Comparison of ENCODE assay signal across 30 cellular contexts in genomic region chr11:134940441-134941125, GRCh38.
"Had no signal": no experiment of that assay in that cellular context is flagged by ENCODE, and none has a peak within 500 bp of the region (broad histone marks: within the 10 kb centered on the region; RNA-seq: fewer than 3 reads in every experiment).

No MANE protein-coding gene starts in this region.

- ATAC-seq: activated CD4-positive, alpha-beta T cell treated with anti-CD3 and anti-CD28 coated beads for 36 hours; activated CD8-positive, alpha-beta memory T cell treated with anti-CD3 and anti-CD28 coated beads, Interleukin-2, amount 10 ng/mL, durations not matched to agents 7 days and 5 days; activated CD8-positive, alpha-beta T cell treated with anti-CD3 and anti-CD28 coated beads, Interleukin-2, amount 10 ng/mL, durations not matched to agents 7 days and 5 days; activated naive CD8-positive, alpha-beta T cell treated with anti-CD3 and anti-CD28 coated beads, Interleukin-2, amount 50 U/mL, for 24 hours; body of pancreas; effector memory CD8-positive, alpha-beta T cell; gastroesophageal sphincter; T-cell had no signal

- H3K9me3 Mint-ChIP-seq: activated CD4-positive, alpha-beta memory T cell treated with anti-CD3 and anti-CD28 coated beads for 36 hours; activated CD4-positive, alpha-beta T cell treated with anti-CD3 and anti-CD28 coated beads, Interleukin-2, amount 10 ng/mL, durations not matched to agents 24 days and 14 days; activated naive CD4-positive, alpha-beta T cell treated with anti-CD3 and anti-CD28 coated beads for 36 hours; activated naive CD4-positive, alpha-beta T cell treated with anti-CD3 and anti-CD28 coated beads, Interleukin-2, amount 50 U/mL, for 24 hours; activated naive CD8-positive, alpha-beta T cell treated with anti-CD3 and anti-CD28 coated beads for 36 hours; activated naive CD8-positive, alpha-beta T cell treated with anti-CD3 and anti-CD28 coated beads, Interleukin-2, amount 50 U/mL, for 24 hours; activated T-helper 1 cell treated with anti-CD3 and anti-CD28 coated beads, Interleukin-12 subunit alpha, Interleukin-12 subunit beta, Interleukin-2, Interleukin-4 antibody, amounts not matched to agents 30 ng/mL and 10 ng/mL and 1 ng/mL, durations not matched to agents 14 hours and 24 hours and 36 hours; activated T-helper 2 cell treated with anti-CD3 and anti-CD28 coated beads, Interferon-gamma antibody, Interleukin-2, Interleukin-4, amounts not matched to agents 10 μg/mL and 5 μg/mL and 100 μg/mL, durations not matched to agents 14 hours and 24 hours and 36 hours; effector memory CD8-positive, alpha-beta T cell; T-cell; T-helper 1 cell treated with Interleukin-12 subunit alpha and Interleukin-12 subunit beta and Interleukin-4 antibody, amounts not matched to agents 30 μg/mL and 1 μg/mL, for 36 hours had no signal

- H3K4me3 Mint-ChIP-seq: activated CD4-positive, alpha-beta memory T cell treated with anti-CD3 and anti-CD28 coated beads for 36 hours; activated CD4-positive, alpha-beta T cell treated with anti-CD3 and anti-CD28 coated beads for 36 hours; activated CD4-positive, alpha-beta T cell treated with anti-CD3 and anti-CD28 coated beads, Interleukin-2, amount 10 ng/mL, durations not matched to agents 24 days and 14 days; activated CD8-positive, alpha-beta memory T cell treated with anti-CD3 and anti-CD28 coated beads, Interleukin-2, amount 10 ng/mL, durations not matched to agents 7 days and 5 days; activated CD8-positive, alpha-beta T cell treated with anti-CD3 and anti-CD28 coated beads, Interleukin-2, amount 10 ng/mL, durations not matched to agents 7 days and 5 days; activated naive CD4-positive, alpha-beta T cell treated with anti-CD3 and anti-CD28 coated beads for 36 hours; activated naive CD4-positive, alpha-beta T cell treated with anti-CD3 and anti-CD28 coated beads, Interleukin-2, amount 50 U/mL, for 24 hours; activated naive CD8-positive, alpha-beta T cell treated with anti-CD3 and anti-CD28 coated beads for 36 hours; activated naive CD8-positive, alpha-beta T cell treated with anti-CD3 and anti-CD28 coated beads, Interleukin-2, amount 50 U/mL, for 24 hours; activated T-helper 1 cell treated with anti-CD3 and anti-CD28 coated beads, Interleukin-12 subunit alpha, Interleukin-12 subunit beta, Interleukin-2, Interleukin-4 antibody, amounts not matched to agents 30 ng/mL and 10 ng/mL and 1 ng/mL, durations not matched to agents 14 hours and 24 hours and 36 hours; effector memory CD8-positive, alpha-beta T cell; T-cell; T-helper 1 cell treated with Interleukin-12 subunit alpha and Interleukin-12 subunit beta and Interleukin-4 antibody, amounts not matched to agents 30 μg/mL and 1 μg/mL, for 36 hours had no signal

- H3K4me1 ChIP-seq: adrenal gland, body of pancreas, esophagus squamous epithelium, gastroesophageal sphincter had no signal

- H3K36me3 ChIP-seq: adrenal gland, esophagus squamous epithelium, gastroesophageal sphincter had no signal

- H3K27ac Mint-ChIP-seq: activated CD4-positive, alpha-beta memory T cell treated with anti-CD3 and anti-CD28 coated beads for 36 hours; activated CD4-positive, alpha-beta T cell treated with anti-CD3 and anti-CD28 coated beads for 36 hours; activated CD4-positive, alpha-beta T cell treated with anti-CD3 and anti-CD28 coated beads, Interleukin-2, amount 10 ng/mL, durations not matched to agents 24 days and 14 days; activated CD8-positive, alpha-beta memory T cell treated with anti-CD3 and anti-CD28 coated beads, Interleukin-2, amount 10 ng/mL, durations not matched to agents 7 days and 5 days; activated CD8-positive, alpha-beta T cell treated with anti-CD3 and anti-CD28 coated beads, Interleukin-2, amount 10 ng/mL, durations not matched to agents 7 days and 5 days; activated naive CD4-positive, alpha-beta T cell treated with anti-CD3 and anti-CD28 coated beads for 36 hours; activated naive CD4-positive, alpha-beta T cell treated with anti-CD3 and anti-CD28 coated beads, Interleukin-2, amount 50 U/mL, for 24 hours; activated naive CD8-positive, alpha-beta T cell treated with anti-CD3 and anti-CD28 coated beads for 36 hours; activated naive CD8-positive, alpha-beta T cell treated with anti-CD3 and anti-CD28 coated beads, Interleukin-2, amount 50 U/mL, for 24 hours; activated T-helper 1 cell treated with anti-CD3 and anti-CD28 coated beads, Interleukin-12 subunit alpha, Interleukin-12 subunit beta, Interleukin-2, Interleukin-4 antibody, amounts not matched to agents 30 ng/mL and 10 ng/mL and 1 ng/mL, durations not matched to agents 14 hours and 24 hours and 36 hours; activated T-helper 2 cell treated with anti-CD3 and anti-CD28 coated beads, Interferon-gamma antibody, Interleukin-2, Interleukin-4, amounts not matched to agents 10 μg/mL and 5 μg/mL and 100 μg/mL, durations not matched to agents 14 hours and 24 hours and 36 hours; effector memory CD8-positive, alpha-beta T cell; T-cell; T-helper 1 cell treated with Interleukin-12 subunit alpha and Interleukin-12 subunit beta and Interleukin-4 antibody, amounts not matched to agents 30 μg/mL and 1 μg/mL, for 36 hours had no signal

- H3K36me3 Mint-ChIP-seq: activated CD4-positive, alpha-beta memory T cell treated with anti-CD3 and anti-CD28 coated beads for 36 hours; activated CD8-positive, alpha-beta memory T cell treated with anti-CD3 and anti-CD28 coated beads, Interleukin-2, amount 10 ng/mL, durations not matched to agents 7 days and 5 days; activated naive CD4-positive, alpha-beta T cell treated with anti-CD3 and anti-CD28 coated beads, Interleukin-2, amount 50 U/mL, for 24 hours; activated naive CD8-positive, alpha-beta T cell treated with anti-CD3 and anti-CD28 coated beads for 36 hours; T-cell had no signal

- H3K27me3 Mint-ChIP-seq: activated CD4-positive, alpha-beta T cell treated with anti-CD3 and anti-CD28 coated beads, Interleukin-2, amount 10 ng/mL, durations not matched to agents 24 days and 14 days; activated CD8-positive, alpha-beta memory T cell treated with anti-CD3 and anti-CD28 coated beads, Interleukin-2, amount 10 ng/mL, durations not matched to agents 7 days and 5 days had no signal

- H3K4me1 Mint-ChIP-seq: activated CD4-positive, alpha-beta T cell treated with anti-CD3 and anti-CD28 coated beads for 36 hours; activated CD4-positive, alpha-beta T cell treated with anti-CD3 and anti-CD28 coated beads, Interleukin-2, amount 10 ng/mL, durations not matched to agents 24 days and 14 days; activated CD8-positive, alpha-beta memory T cell treated with anti-CD3 and anti-CD28 coated beads, Interleukin-2, amount 10 ng/mL, durations not matched to agents 7 days and 5 days; activated naive CD4-positive, alpha-beta T cell treated with anti-CD3 and anti-CD28 coated beads, Interleukin-2, amount 50 U/mL, for 24 hours; activated naive CD8-positive, alpha-beta T cell treated with anti-CD3 and anti-CD28 coated beads for 36 hours; activated naive CD8-positive, alpha-beta T cell treated with anti-CD3 and anti-CD28 coated beads, Interleukin-2, amount 50 U/mL, for 24 hours; T-cell had no signal

- H3K9me3 ChIP-seq: adrenal gland, body of pancreas, gastroesophageal sphincter had no signal

- H3K27ac ChIP-seq: adrenal gland, body of pancreas, epithelial cell of prostate, esophagus squamous epithelium, gastroesophageal sphincter had no signal

- H3K4me3 ChIP-seq: adrenal gland, body of pancreas, esophagus squamous epithelium, gastroesophageal sphincter had no signal

- H3K27me3 ChIP-seq: adrenal gland, body of pancreas had no signal

- DNase-seq: activated CD4-positive, alpha-beta memory T cell treated with anti-CD3 and anti-CD28 coated beads for 36 hours; activated CD4-positive, alpha-beta T cell treated with anti-CD3 and anti-CD28 coated beads, Interleukin-2, amount 10 ng/mL, durations not matched to agents 24 days and 14 days; activated CD4-positive, CD25-positive, alpha-beta regulatory T cell; activated CD4-positive, CD25-positive, alpha-beta regulatory T cell treated with anti-CD3 and anti-CD28 coated beads, Interleukin-2, amount 50 U/mL, for 72 hours; activated CD8-positive, alpha-beta memory T cell treated with anti-CD3 and anti-CD28 coated beads, Interleukin-2, amount 10 ng/mL, durations not matched to agents 7 days and 5 days; activated CD8-positive, alpha-beta memory T cell treated with anti-CD3 and anti-CD28 coated beads, Interleukin-2, amount 50 U/mL, for 4 hours; activated CD8-positive, alpha-beta T cell treated with anti-CD3 and anti-CD28 coated beads, Interleukin-2, amount 10 ng/mL, durations not matched to agents 7 days and 5 days; activated effector memory CD4-positive, alpha-beta T cell treated with anti-CD3 and anti-CD28 coated beads, Interleukin-2, amount 50 U/mL, for 16 hours; activated naive CD4-positive, alpha-beta T cell treated with anti-CD3 and anti-CD28 coated beads for 36 hours; activated naive CD8-positive, alpha-beta T cell treated with anti-CD3 and anti-CD28 coated beads for 36 hours; activated naive CD8-positive, alpha-beta T cell treated with anti-CD3 and anti-CD28 coated beads, Interleukin-2, amount 50 U/mL, for 24 hours; activated T-cell treated with anti-CD3 and anti-CD28 coated beads, Interleukin-2, amount 50 U/mL, for 1 hour; activated T-cell treated with anti-CD3 and anti-CD28 coated beads, Interleukin-2, amount 50 U/mL, for 48 hours; adrenal gland; aorta; body of pancreas; cortex of kidney; effector CD4-positive, alpha-beta T cell; effector memory CD8-positive, alpha-beta T cell; esophagus squamous epithelium; foreskin melanocyte; T-cell; T-helper 9 cell had no signal
